ENCODE assay signal across 9 cellular contexts in genomic region chr6:104483225-104483834, GRCh38.
DNase-seq lines count a peak whose midpoint lies in the region; ATAC-seq lines count a peak whose summit lies in the region.
"Had no signal": no experiment of that assay in that cellular context is flagged by ENCODE, and none has a peak within 500 bp of the region (broad histone marks: within the 10 kb centered on the region; RNA-seq: fewer than 3 reads in every experiment).

No MANE protein-coding gene starts in this region.

- no peaks in the 10 kb centered on the region for H3K36me3 Mint-ChIP-seq in activated CD4-positive, alpha-beta T cell treated with anti-CD3 and anti-CD28 coated beads, Interleukin-2, amount 10 ng/mL, durations not matched to agents 7 days and 5 days (ENCODE audit: low read depth)

- no peak overlapping the region for H3K27ac Mint-ChIP-seq in activated CD4-positive, alpha-beta T cell treated with anti-CD3 and anti-CD28 coated beads, Interleukin-2, amount 10 ng/mL, durations not matched to agents 7 days and 5 days

- no peaks in the 10 kb centered on the region for H3K9me3 Mint-ChIP-seq in activated CD4-positive, alpha-beta T cell treated with anti-CD3 and anti-CD28 coated beads, Interleukin-2, amount 10 ng/mL, durations not matched to agents 7 days and 5 days

- DNase-seq in NCI-H1694 treated with DMSO at 0.1 percent for 48 hours (lab: John Stamatoyannopoulos, UW): peak; percentile 27
- DNase-seq in NCI-H1694 (lab: John Stamatoyannopoulos, UW): no peak
- peak; percentile 32 for DNase-seq in MV-4-11 (lab: John Stamatoyannopoulos, UW)
- peak; percentile 1 for DNase-seq in amniotic epithelial cell (ENCODE audit: low read depth)
- DNase-seq in non-pigmented ciliary epithelial cell (ENCODE audit: low read depth): peak; percentile 9
- DNase-seq in activated CD4-positive, alpha-beta T cell treated with anti-CD3 and anti-CD28 coated beads, Interleukin-2, amount 10 ng/mL, durations not matched to agents 7 days and 5 days: no peak
- DNase-seq in DMS114 treated with DMSO at 0.1 percent for 48 hours (lab: John Stamatoyannopoulos, UW; ENCODE audit: unreplicated experiment): no peak
- DNase-seq: left cardiac atrium had no signal

- no peaks in the 10 kb centered on the region for H3K4me1 Mint-ChIP-seq in activated CD4-positive, alpha-beta T cell treated with anti-CD3 and anti-CD28 coated beads, Interleukin-2, amount 10 ng/mL, durations not matched to agents 7 days and 5 days

- no peak for ATAC-seq in HG03469 (IDR thresholded peaks at IDR 0.05; ENCODE audit: unreplicated experiment)
- ATAC-seq: left cardiac atrium had no signal

- H3K4me3 Mint-ChIP-seq in activated CD4-positive, alpha-beta T cell treated with anti-CD3 and anti-CD28 coated beads, Interleukin-2, amount 10 ng/mL, durations not matched to agents 7 days and 5 days: no peak overlapping the region

- POLR2A ChIA-PET in activated CD4-positive, alpha-beta T cell treated with anti-CD3 and anti-CD28 coated beads, Interleukin-2, amount 10 ng/mL, durations not matched to agents 7 days and 5 days (lab: Charles Lee): no interaction called here

- CTCF ChIA-PET in activated CD4-positive, alpha-beta T cell treated with anti-CD3 and anti-CD28 coated beads, Interleukin-2, amount 10 ng/mL, durations not matched to agents 7 days and 5 days (lab: Charles Lee): no interaction called here

- H3K27me3 Mint-ChIP-seq in activated CD4-positive, alpha-beta T cell treated with anti-CD3 and anti-CD28 coated beads, Interleukin-2, amount 10 ng/mL, durations not matched to agents 7 days and 5 days: peaks cover 3% of the 10 kb centered on the region

Comparison
In these comparisons a context has a peak if more than half of its experiments do, and no peak if none do; other contexts are left out.
1. DNase-seq: peak in NCI-H1694 treated with DMSO at 0.1 percent for 48 hours (single experiment), MV-4-11 (single experiment), amniotic epithelial cell (single experiment) and non-pigmented ciliary epithelial cell (single experiment); none in NCI-H1694 (single experiment), activated CD4-positive, alpha-beta T cell treated with anti-CD3 and anti-CD28 coated beads, Interleukin-2, amount 10 ng/mL, durations not matched to agents 7 days and 5 days (single experiment) and DMS114 treated with DMSO at 0.1 percent for 48 hours (single experiment).